In the genomic region with DNA sequence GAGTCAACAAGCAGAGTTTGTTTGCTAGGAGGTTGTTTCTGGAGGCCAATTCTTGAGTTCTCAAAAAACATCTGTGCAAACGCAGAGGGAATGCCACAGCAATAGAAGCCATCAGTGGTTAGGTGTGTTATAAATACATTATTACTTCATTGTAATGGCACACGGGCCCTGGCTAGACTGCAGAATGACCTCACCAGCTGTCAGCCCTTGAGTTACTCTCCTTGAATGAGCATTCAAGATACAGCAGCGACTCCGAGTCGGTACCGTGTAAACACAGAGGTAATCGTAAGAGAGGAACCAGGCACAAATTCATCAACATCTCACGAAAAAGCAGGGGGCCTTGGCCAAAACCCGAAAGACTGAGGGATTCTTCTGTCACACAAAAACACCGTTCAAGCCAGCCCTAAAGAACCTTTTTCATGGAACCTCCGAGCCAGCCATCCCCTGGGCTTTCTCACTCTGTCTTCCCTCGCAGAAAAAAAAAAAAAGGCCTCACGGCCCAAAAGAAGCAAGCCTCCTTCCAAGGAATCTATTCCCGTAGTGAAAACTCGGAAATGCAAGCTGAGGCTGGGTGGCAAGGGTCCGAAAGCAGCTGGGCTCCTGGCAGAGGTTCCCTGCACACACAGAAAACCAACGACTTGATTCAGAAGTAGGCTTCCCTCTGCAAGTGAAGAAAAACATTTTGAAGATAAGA, we compare ENCODE assay signal across 14 cellular contexts.
DNase-seq lines count a peak whose midpoint lies in the region; ATAC-seq and TF ChIP-seq lines count a peak whose summit lies in the region.
"Had no signal": no experiment of that assay in that cellular context is flagged by ENCODE, and none has a peak within 500 bp of the region (broad histone marks: within the 10 kb centered on the region; RNA-seq: fewer than 3 reads in every experiment).

No MANE protein-coding gene starts in this region.

- 38% methylated on average over 17 of the region's 17 CpGs for WGBS in right cardiac atrium

- POLR2A ChIA-PET in CD8-positive, alpha-beta memory T cell (lab: Charles Lee) = no interaction called here

- no peak for TF ChIP-seq CTCF in progenitor cell of endocrine pancreas (IDR thresholded peaks at IDR 0.05; ENCODE audit: unreplicated experiment)

- intact Hi-C loops in right cardiac atrium (cut with DNase I) = no loop called here

- DNase-seq in HT1080 (ENCODE audit: low read depth) = peak; percentile 2
- peak; percentile 24 for DNase-seq in RPMI8226
- peak; percentile 53 to 87 (median 86) for DNase-seq in right cardiac atrium
- DNase-seq in T-helper 2 cell treated with Interferon-gamma antibody and Interleukin-4, amounts not matched to agents 5 μg/mL and 100 μg/mL, for 36 hours (ENCODE audit: low spot score) = no peak
- no peak for DNase-seq in progenitor cell of endocrine pancreas (ENCODE audit: low spot score, unreplicated experiment)
- no peak for DNase-seq in CD8-positive, alpha-beta memory T cell
- DNase-seq: activated CD8-positive, alpha-beta memory T cell treated with anti-CD3 and anti-CD28 coated beads, Interleukin-2, amount 50 U/mL, for 48 hours; CD8-positive, alpha-beta T cell; H9; NCI-H2171 had no signal

- H3K9ac ChIP-seq in subcutaneous abdominal adipose tissue (ENCODE audit: low read length in 5 of 5) = no peak overlapping the region

- no peaks in the 10 kb centered on the region for H3K27me3 Mint-ChIP-seq in T-helper 2 cell treated with Interferon-gamma antibody and Interleukin-4, amounts not matched to agents 5 μg/mL and 100 μg/mL, for 36 hours (ENCODE audit: low read depth)
- peaks cover 3% of the 10 kb centered on the region for H3K27me3 Mint-ChIP-seq in progenitor cell of endocrine pancreas
- H3K27me3 Mint-ChIP-seq in CD8-positive, alpha-beta memory T cell = no peaks in the 10 kb centered on the region

- H3K27ac Mint-ChIP-seq in T-helper 2 cell treated with Interferon-gamma antibody and Interleukin-4, amounts not matched to agents 5 μg/mL and 100 μg/mL, for 36 hours = no peak overlapping the region
- no peak overlapping the region for H3K27ac Mint-ChIP-seq in progenitor cell of endocrine pancreas
- H3K27ac Mint-ChIP-seq in CD8-positive, alpha-beta memory T cell = no peak overlapping the region
- H3K27ac Mint-ChIP-seq: CD8-positive, alpha-beta T cell had no signal

- no peak overlapping the region for H3K4me3 Mint-ChIP-seq in T-helper 2 cell treated with Interferon-gamma antibody and Interleukin-4, amounts not matched to agents 5 μg/mL and 100 μg/mL, for 36 hours
- no peak overlapping the region for H3K4me3 Mint-ChIP-seq in progenitor cell of endocrine pancreas (ENCODE audit: low read depth)
- no peak overlapping the region for H3K4me3 Mint-ChIP-seq in CD8-positive, alpha-beta memory T cell
- H3K4me3 Mint-ChIP-seq: CD8-positive, alpha-beta T cell; H9 had no signal

- CTCF ChIA-PET in CD8-positive, alpha-beta memory T cell (lab: Charles Lee) = no interaction called here

- no peaks in the 10 kb centered on the region for H3K4me1 Mint-ChIP-seq in T-helper 2 cell treated with Interferon-gamma antibody and Interleukin-4, amounts not matched to agents 5 μg/mL and 100 μg/mL, for 36 hours (ENCODE audit: low read depth)
- peaks cover 19% of the 10 kb centered on the region for H3K4me1 Mint-ChIP-seq in progenitor cell of endocrine pancreas (ENCODE audit: low read depth)
- H3K4me1 Mint-ChIP-seq in CD8-positive, alpha-beta memory T cell = no peaks in the 10 kb centered on the region
- H3K4me1 Mint-ChIP-seq: H9 had no signal

- H3K9me3 ChIP-seq in right cardiac atrium (ENCODE audit: control insufficient read depth, low read length) (no peaks in the 10 kb centered on the region), subcutaneous abdominal adipose tissue (ENCODE audit: control insufficient read depth in 5 of 5, low read length in 5 of 5) (no peaks in the 10 kb centered on the region)
- no peaks in the 10 kb centered on the region for H3K9me3 ChIP-seq in CD8-positive, alpha-beta memory T cell (ENCODE audit: low read length)
- H3K9me3 ChIP-seq: mucosa of descending colon had no signal

- H3K27ac ChIP-seq in right cardiac atrium (ENCODE audit: low read length) (no peak overlapping the region), subcutaneous abdominal adipose tissue (ENCODE audit: low read depth, low read length) (no peak overlapping the region)
- H3K27ac ChIP-seq in CD8-positive, alpha-beta memory T cell (ENCODE audit: low read depth, low read length) = no peak overlapping the region

- H3K9me3 Mint-ChIP-seq in T-helper 2 cell treated with Interferon-gamma antibody and Interleukin-4, amounts not matched to agents 5 μg/mL and 100 μg/mL, for 36 hours = no peaks in the 10 kb centered on the region
- peaks cover 4% of the 10 kb centered on the region for H3K9me3 Mint-ChIP-seq in progenitor cell of endocrine pancreas (ENCODE audit: low read depth)
- H3K9me3 Mint-ChIP-seq in CD8-positive, alpha-beta memory T cell = peaks cover 0 to 16% (median 5%) of the 10 kb centered on the region in 5 donors
- H3K9me3 Mint-ChIP-seq: CD8-positive, alpha-beta T cell; H9 had no signal

- H3K4me1 ChIP-seq in right cardiac atrium (ENCODE audit: control insufficient read depth, insufficient read depth, low read length) = peaks cover 2% of the 10 kb centered on the region
- H3K4me1 ChIP-seq in subcutaneous abdominal adipose tissue (ENCODE audit: control insufficient read depth in 5 of 5, insufficient read depth in 5 of 5, low read length in 5 of 5) = peaks cover 0 to 20% (median 9%) of the 10 kb centered on the region in 5 donors
- H3K4me1 ChIP-seq in CD8-positive, alpha-beta memory T cell (ENCODE audit: insufficient read depth, low read length) = no peaks in the 10 kb centered on the region

- H3K27me3 ChIP-seq in right cardiac atrium (ENCODE audit: control insufficient read depth, insufficient read depth) (no peaks in the 10 kb centered on the region), subcutaneous abdominal adipose tissue (ENCODE audit: control insufficient read depth in 5 of 5, insufficient read depth in 4 of 5, low read length in 5 of 5) (peaks cover 0 to 3% (median 0%) of the 10 kb centered on the region in 5 donors)
- no peaks in the 10 kb centered on the region for H3K27me3 ChIP-seq in CD8-positive, alpha-beta memory T cell (ENCODE audit: insufficient read depth, low read length, poor library complexity, severe bottlenecking)

- H3K4me3 ChIP-seq in right cardiac atrium (ENCODE audit: low read length) (peak overlapping the region; percentile 23), subcutaneous abdominal adipose tissue (ENCODE audit: low read depth in 1 of 5, low read length in 5 of 5) (peak overlapping the region; percentile 7 to 51 (median 19))
- H3K4me3 ChIP-seq in CD8-positive, alpha-beta memory T cell (ENCODE audit: low read length) = no peak overlapping the region
- H3K4me3 ChIP-seq: mucosa of descending colon had no signal

- no peaks in the 10 kb centered on the region for H3K36me3 ChIP-seq in subcutaneous abdominal adipose tissue (ENCODE audit: control insufficient read depth in 5 of 5, insufficient read depth in 5 of 5, low read length in 5 of 5)
- no peaks in the 10 kb centered on the region for H3K36me3 ChIP-seq in CD8-positive, alpha-beta memory T cell (ENCODE audit: insufficient read depth, low read length)

- ATAC-seq in right cardiac atrium = peak; percentile 67
- ATAC-seq in HG02571 (IDR thresholded peaks at IDR 0.05; ENCODE audit: unreplicated experiment) = no peak
- ATAC-seq: CD8-positive, alpha-beta T cell; HepG2; mucosa of descending colon had no signal

- no peaks in the 10 kb centered on the region for H3K36me3 Mint-ChIP-seq in T-helper 2 cell treated with Interferon-gamma antibody and Interleukin-4, amounts not matched to agents 5 μg/mL and 100 μg/mL, for 36 hours (ENCODE audit: low read depth)
- H3K36me3 Mint-ChIP-seq in progenitor cell of endocrine pancreas (ENCODE audit: insufficient read depth) = no peaks in the 10 kb centered on the region
- no peaks in the 10 kb centered on the region for H3K36me3 Mint-ChIP-seq in CD8-positive, alpha-beta memory T cell
- H3K36me3 Mint-ChIP-seq: CD8-positive, alpha-beta T cell had no signal

Comparison
In these comparisons a context has a peak if more than half of its experiments do, and no peak if none do; other contexts are left out.
1. DNase-seq: peak in HT1080 (single experiment), RPMI8226 (single experiment) and right cardiac atrium (3 of 3); none in T-helper 2 cell treated with Interferon-gamma antibody and Interleukin-4, amounts not matched to agents 5 μg/mL and 100 μg/mL, for 36 hours (single experiment), progenitor cell of endocrine pancreas (single experiment) and CD8-positive, alpha-beta memory T cell (0 of 5).